ENCODE assay signal across 1 cellular context in the genomic region with DNA sequence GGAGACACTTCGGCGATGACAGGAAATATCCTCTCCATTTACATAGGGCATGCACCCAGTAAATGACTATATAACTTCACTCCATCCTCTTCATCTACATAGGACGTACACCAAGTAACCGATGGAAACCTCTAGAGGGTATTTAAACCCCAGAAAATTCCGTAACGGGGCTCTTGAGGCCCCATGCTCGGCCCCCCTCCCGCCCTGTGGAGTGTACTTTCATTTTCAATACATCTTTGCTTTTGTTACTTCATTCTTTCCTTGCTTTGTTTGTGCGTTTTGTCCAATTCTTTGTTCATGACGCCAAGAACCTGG.
TF ChIP-seq lines count a peak whose summit lies in the region.

No MANE protein-coding gene starts in this region.

TF ChIP-seq in SK-N-SH, 30 proteins besides CTCF, POLR2A, EP300 and RAD21 (continued from another document):
- TF ChIP-seq FOSL2 (IDR thresholded peaks at IDR 0.05; ENCODE audit: borderline replicate concordance, low read depth) = no peak
TF ChIP-seq in SK-N-SH: peak in this region for 0.
